In genomic region chr15:35082371-35083348, GRCh38 we compare ENCODE assay signal across 9 cellular contexts. TPM values are rescaled to one million over a fixed set of nuclear protein-coding genes. Genes with fewer than 3 reads are reported as not detected.
"Had no signal": no experiment of that assay in that cellular context is flagged by ENCODE, and none has a peak within 500 bp of the region (broad histone marks: within the 10 kb centered on the region; RNA-seq: fewer than 3 reads in every experiment).

No MANE protein-coding gene starts in this region.

RNA-seq across cellular contexts. Expression of gene NANOGP8, which starts 2.4 kb away (rescaled TPM):
- total RNA-seq: naive thymus-derived CD4-positive, alpha-beta T cell; natural killer cell; pulmonary artery endothelial cell; smooth muscle cell; upper lobe of right lung; vagina had no signal
- polyA plus RNA-seq: naive thymus-derived CD4-positive, alpha-beta T cell; neural cell; smooth muscle cell; spleen; urinary bladder had no signal
